Comparison of ENCODE assay signal across 1 cellular context in genomic region chr2:55050133-55050994, GRCh38.
TF ChIP-seq lines count a peak whose summit lies in the region.

RTN4 (minus strand) TSS chr2:55050451; CDS start chr2:55050300, 151 bp downstream.

TF ChIP-seq in HepG2, 621 proteins besides CTCF, POLR2A, EP300 and RAD21 (continued from another document and continues in another):
- no peak for TF ChIP-seq ZNF138 (CRISPR knock-in tag; IDR thresholded peaks at IDR 0.05; ENCODE audit: low read depth)
- peak; percentile 99 for TF ChIP-seq FOSL2 (CRISPR knock-in tag; IDR thresholded peaks at IDR 0.05)
- TF ChIP-seq TRIM24 (CRISPR knock-in tag; IDR thresholded peaks at IDR 0.05), result no peak
- TF ChIP-seq RBAK (CRISPR knock-in tag; IDR thresholded peaks at IDR 0.05), result peak; percentile 67; the same call in 1 of the 2 replicates
- TF ChIP-seq ZGPAT (CRISPR knock-in tag; IDR thresholded peaks at IDR 0.05), result peak; percentile 78
- no peak for TF ChIP-seq FOXK2 (IDR thresholded peaks at IDR 0.05)
- TF ChIP-seq RFX3 (CRISPR knock-in tag; IDR thresholded peaks at IDR 0.05), result no peak
- no peak for TF ChIP-seq ATAD3A (CRISPR knock-in tag; IDR thresholded peaks at IDR 0.05)
- no peak for TF ChIP-seq ZNF18 (CRISPR knock-in tag; IDR thresholded peaks at IDR 0.05; ENCODE audit: insufficient replicate concordance)
- TF ChIP-seq ZHX2 (IDR thresholded peaks at IDR 0.05; ENCODE audit: low read depth), result no peak
- no peak for TF ChIP-seq ZHX2 (CRISPR knock-in tag; IDR thresholded peaks at IDR 0.05; ENCODE audit: borderline replicate concordance)
- peak; percentile 29; the same call in 1 of the 2 replicates for TF ChIP-seq ZNF784 (CRISPR knock-in tag; IDR thresholded peaks at IDR 0.05; ENCODE audit: borderline replicate concordance)
- 0 out of 2 replicates have a peak, but pooled peaks have one; percentile 65 for TF ChIP-seq HES4 (CRISPR knock-in tag; IDR thresholded peaks at IDR 0.05; ENCODE audit: borderline replicate concordance)
- no peak; the same call in 1 of the 2 replicates for TF ChIP-seq EHMT2 (IDR thresholded peaks at IDR 0.05; ENCODE audit: borderline replicate concordance, low read depth, low read length)
- 0 out of 2 replicates have a peak, but pooled peaks have one; percentile 50 for TF ChIP-seq PRDM15 (CRISPR knock-in tag; IDR thresholded peaks at IDR 0.05)
- peak; percentile 50; the same call in 1 of the 2 replicates for TF ChIP-seq PRDM10 (CRISPR knock-in tag; IDR thresholded peaks at IDR 0.05; ENCODE audit: low read depth)
- peak; percentile 99 for TF ChIP-seq ZNF263 (CRISPR knock-in tag; IDR thresholded peaks at IDR 0.05)
- peak; percentile 75; the same call in 1 of the 2 replicates for TF ChIP-seq ZNF614 (CRISPR knock-in tag; IDR thresholded peaks at IDR 0.05; ENCODE audit: borderline replicate concordance)
- TF ChIP-seq ZNF572 (CRISPR knock-in tag; IDR thresholded peaks at IDR 0.05), result no peak
- TF ChIP-seq IRF9 (CRISPR knock-in tag; IDR thresholded peaks at IDR 0.05; ENCODE audit: borderline replicate concordance), result peak; percentile 82
- no peak for TF ChIP-seq DBP (CRISPR knock-in tag; IDR thresholded peaks at IDR 0.05; ENCODE audit: not compliant biosample characterization)
- TF ChIP-seq ZNF619 (CRISPR knock-in tag; IDR thresholded peaks at IDR 0.05), result peak; percentile 89
- peak; percentile 87 for TF ChIP-seq DRAP1 (CRISPR knock-in tag; IDR thresholded peaks at IDR 0.05)
- no peak for TF ChIP-seq HMG20B (CRISPR knock-in tag; conservative IDR thresholded peaks at IDR 0.05)
- no peak for TF ChIP-seq SP140L (CRISPR knock-in tag; IDR thresholded peaks at IDR 0.05; ENCODE audit: borderline replicate concordance)
- TF ChIP-seq MXD1 (CRISPR knock-in tag; IDR thresholded peaks at IDR 0.05), result 0 out of 2 replicates have a peak, but pooled peaks have one; percentile 36
- TF ChIP-seq ATF7 (IDR thresholded peaks at IDR 0.05), result no peak
- peak; percentile 63; the same call in 1 of the 2 replicates for TF ChIP-seq ATF7 (CRISPR knock-in tag; IDR thresholded peaks at IDR 0.05)
- TF ChIP-seq IKZF1 (IDR thresholded peaks at IDR 0.05), result no peak
- TF ChIP-seq HNRNPH1 (optimal IDR thresholded peaks at IDR 0.05; ENCODE audit: low read depth, low read length), result no peak
- no peak; the same call in 1 of the 2 replicates for TF ChIP-seq ZNF556 (CRISPR knock-in tag; IDR thresholded peaks at IDR 0.05; ENCODE audit: borderline replicate concordance)
- TF ChIP-seq ZNF569 (CRISPR knock-in tag; IDR thresholded peaks at IDR 0.05; ENCODE audit: borderline replicate concordance), result 0 out of 2 replicates have a peak, but pooled peaks have one; percentile 46
- no peak for TF ChIP-seq NCOA2 (CRISPR knock-in tag; IDR thresholded peaks at IDR 0.05)
- TF ChIP-seq ZNF691 (CRISPR knock-in tag; IDR thresholded peaks at IDR 0.05; ENCODE audit: borderline replicate concordance, low read depth), result peak; percentile 88; the same call in 1 of the 2 replicates
- no peak for TF ChIP-seq ZNF225 (CRISPR knock-in tag; IDR thresholded peaks at IDR 0.05)
- TF ChIP-seq ZBTB42 (CRISPR knock-in tag; IDR thresholded peaks at IDR 0.05), result 0 out of 2 replicates have a peak, but pooled peaks have one; percentile 79
